ENCODE assay signal across 1 cellular context in the genomic region with DNA sequence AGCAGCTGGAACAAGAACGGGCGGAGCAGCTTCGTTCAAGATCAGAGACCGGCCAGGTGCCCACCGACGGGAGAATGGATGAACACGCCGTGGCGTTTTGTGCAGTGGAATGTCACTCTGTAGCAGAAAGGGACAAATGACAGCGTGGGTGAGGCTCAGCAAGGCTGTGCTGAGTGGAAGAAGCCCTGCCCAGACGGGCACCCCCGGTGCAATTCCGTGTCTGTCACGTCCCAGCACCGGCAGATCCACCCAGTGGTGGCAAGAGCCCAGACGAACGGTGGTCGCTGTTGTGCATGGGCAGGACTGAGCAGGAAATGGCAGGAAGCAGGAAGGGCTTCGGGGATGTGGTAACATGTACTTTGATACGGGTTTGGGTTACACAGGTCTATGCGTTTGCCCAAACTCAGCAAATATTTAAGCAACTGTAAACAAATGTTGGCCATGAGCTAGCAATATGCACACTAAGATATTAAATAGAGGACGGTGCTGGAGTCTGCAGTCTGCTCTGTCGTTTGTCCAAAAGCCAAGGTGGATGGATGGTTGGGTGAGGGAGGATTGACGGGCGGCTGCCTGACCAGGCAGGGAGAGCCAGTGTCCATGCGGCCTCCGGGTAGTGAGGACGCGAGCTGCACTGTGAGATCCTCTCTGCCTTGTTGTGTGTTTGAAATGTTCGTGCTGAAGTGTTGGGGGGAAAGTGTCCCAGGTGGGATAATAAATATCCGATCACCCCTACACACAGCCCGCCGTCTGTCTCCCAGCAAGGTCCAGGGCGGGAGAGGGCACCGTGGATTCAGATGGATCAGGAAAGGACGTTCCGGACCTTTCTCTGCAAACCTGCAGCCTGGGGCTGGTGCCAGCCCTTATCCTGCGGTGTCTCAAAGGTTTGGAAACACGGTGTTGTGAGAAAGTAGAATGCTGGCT.
TF ChIP-seq lines count a peak whose summit lies in the region.

No MANE protein-coding gene starts in this region.

TF ChIP-seq in HepG2, 621 proteins besides CTCF, POLR2A, EP300 and RAD21 (continued from another document and continues in another):
- TF ChIP-seq BRF2 (CRISPR knock-in tag; IDR thresholded peaks at IDR 0.05), result peak; percentile 90; the same call in 1 of the 2 replicates
- TF ChIP-seq ZNF713 (CRISPR knock-in tag; IDR thresholded peaks at IDR 0.05), result no peak; the same call in 1 of the 2 replicates
- no peak for TF ChIP-seq AGO2 (optimal IDR thresholded peaks at IDR 0.05; ENCODE audit: low read depth, low read length)
- TF ChIP-seq HOXD1 (CRISPR knock-in tag; IDR thresholded peaks at IDR 0.05), result 0 out of 2 replicates have a peak, but pooled peaks have one; percentile 8
- no peak; the same call in 1 of the 2 replicates for TF ChIP-seq RNF2 (conservative IDR thresholded peaks at IDR 0.05; ENCODE audit: low read depth)
- peak; percentile 96 for TF ChIP-seq HOXA3 (CRISPR knock-in tag; IDR thresholded peaks at IDR 0.05)
- TF ChIP-seq ZNF547 (CRISPR knock-in tag; IDR thresholded peaks at IDR 0.05), result peak; percentile 54; the same call in 1 of the 2 replicates
- no peak for TF ChIP-seq PBX2 (CRISPR knock-in tag; IDR thresholded peaks at IDR 0.05)
- peak; percentile 71; the same call in 1 of the 2 replicates for TF ChIP-seq ZSCAN25 (CRISPR knock-in tag; IDR thresholded peaks at IDR 0.05)
- TF ChIP-seq PRDM10 (CRISPR knock-in tag; IDR thresholded peaks at IDR 0.05; ENCODE audit: low read depth), result no peak
- no peak for TF ChIP-seq ZFYVE20 (CRISPR knock-in tag; IDR thresholded peaks at IDR 0.05; ENCODE audit: borderline replicate concordance, low read depth)
- TF ChIP-seq E2F2 (CRISPR knock-in tag; IDR thresholded peaks at IDR 0.05; ENCODE audit: borderline replicate concordance), result 0 out of 2 replicates have a peak, but pooled peaks have one; percentile 69
- TF ChIP-seq SAP130 (CRISPR knock-in tag; IDR thresholded peaks at IDR 0.05; ENCODE audit: low read depth), result peak; percentile 93
- no peak; the same call in 1 of the 2 replicates for TF ChIP-seq ZNF7 (CRISPR knock-in tag; IDR thresholded peaks at IDR 0.05)
- TF ChIP-seq ZNF850 (CRISPR knock-in tag; conservative IDR thresholded peaks at IDR 0.05), result 0 out of 2 replicates have a peak, but pooled peaks have one; percentile 62
- TF ChIP-seq KLF12 (CRISPR knock-in tag; IDR thresholded peaks at IDR 0.05; ENCODE audit: borderline replicate concordance), result no peak
- TF ChIP-seq, protein P1, sequence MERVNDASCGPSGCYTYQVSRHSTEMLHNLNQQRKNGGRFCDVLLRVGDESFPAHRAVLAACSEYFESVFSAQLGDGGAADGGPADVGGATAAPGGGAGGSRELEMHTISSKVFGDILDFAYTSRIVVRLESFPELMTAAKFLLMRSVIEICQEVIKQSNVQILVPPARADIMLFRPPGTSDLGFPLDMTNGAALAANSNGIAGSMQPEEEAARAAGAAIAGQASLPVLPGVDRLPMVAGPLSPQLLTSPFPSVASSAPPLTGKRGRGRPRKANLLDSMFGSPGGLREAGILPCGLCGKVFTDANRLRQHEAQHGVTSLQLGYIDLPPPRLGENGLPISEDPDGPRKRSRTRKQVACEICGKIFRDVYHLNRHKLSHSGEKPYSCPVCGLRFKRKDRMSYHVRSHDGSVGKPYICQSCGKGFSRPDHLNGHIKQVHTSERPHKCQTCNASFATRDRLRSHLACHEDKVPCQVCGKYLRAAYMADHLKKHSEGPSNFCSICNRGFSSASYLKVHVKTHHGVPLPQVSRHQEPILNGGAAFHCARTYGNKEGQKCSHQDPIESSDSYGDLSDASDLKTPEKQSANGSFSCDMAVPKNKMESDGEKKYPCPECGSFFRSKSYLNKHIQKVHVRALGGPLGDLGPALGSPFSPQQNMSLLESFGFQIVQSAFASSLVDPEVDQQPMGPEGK (CRISPR knock-in tag; IDR thresholded peaks at IDR 0.05), result peak; percentile 68; the same call in 1 of the 2 replicates
- TF ChIP-seq ZBTB3 (CRISPR knock-in tag; IDR thresholded peaks at IDR 0.05; ENCODE audit: borderline replicate concordance, low read depth), result 0 out of 2 replicates have a peak, but pooled peaks have one; percentile 72
- peak; percentile 87 for TF ChIP-seq ZNF557 (CRISPR knock-in tag; IDR thresholded peaks at IDR 0.05)
- TF ChIP-seq, protein P2, sequence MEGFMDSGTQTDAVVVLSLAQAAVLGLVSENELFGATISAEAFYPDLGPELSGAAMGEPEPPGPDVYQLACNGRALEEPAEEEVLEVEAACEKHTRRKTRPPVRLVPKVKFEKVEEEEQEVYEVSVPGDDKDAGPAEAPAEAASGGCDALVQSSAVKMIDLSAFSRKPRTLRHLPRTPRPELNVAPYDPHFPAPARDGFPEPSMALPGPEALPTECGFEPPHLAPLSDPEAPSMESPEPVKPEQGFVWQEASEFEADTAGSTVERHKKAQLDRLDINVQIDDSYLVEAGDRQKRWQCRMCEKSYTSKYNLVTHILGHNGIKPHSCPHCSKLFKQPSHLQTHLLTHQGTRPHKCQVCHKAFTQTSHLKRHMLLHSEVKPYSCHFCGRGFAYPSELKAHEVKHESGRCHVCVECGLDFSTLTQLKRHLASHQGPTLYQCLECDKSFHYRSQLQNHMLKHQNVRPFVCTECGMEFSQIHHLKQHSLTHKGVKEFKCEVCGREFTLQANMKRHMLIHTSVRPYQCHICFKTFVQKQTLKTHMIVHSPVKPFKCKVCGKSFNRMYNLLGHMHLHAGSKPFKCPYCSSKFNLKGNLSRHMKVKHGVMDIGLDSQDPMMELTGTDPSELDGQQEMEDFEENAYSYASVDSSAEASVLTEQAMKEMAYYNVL (CRISPR knock-in tag; IDR thresholded peaks at IDR 0.05; ENCODE audit: borderline replicate concordance), result peak; percentile 98
- 0 out of 2 replicates have a peak, but pooled peaks have one; percentile 57 for TF ChIP-seq ZNF572 (CRISPR knock-in tag; IDR thresholded peaks at IDR 0.05)
- 0 out of 2 replicates have a peak, but pooled peaks have one; percentile 38 for TF ChIP-seq PPARG (CRISPR knock-in tag; conservative IDR thresholded peaks at IDR 0.05)
- TF ChIP-seq NFAT5 (CRISPR knock-in tag; IDR thresholded peaks at IDR 0.05), result no peak
- TF ChIP-seq REXO4 (CRISPR knock-in tag; IDR thresholded peaks at IDR 0.05; ENCODE audit: borderline replicate concordance), result no peak
